30 cellular contexts compared by ENCODE assay signal in the genomic region with DNA sequence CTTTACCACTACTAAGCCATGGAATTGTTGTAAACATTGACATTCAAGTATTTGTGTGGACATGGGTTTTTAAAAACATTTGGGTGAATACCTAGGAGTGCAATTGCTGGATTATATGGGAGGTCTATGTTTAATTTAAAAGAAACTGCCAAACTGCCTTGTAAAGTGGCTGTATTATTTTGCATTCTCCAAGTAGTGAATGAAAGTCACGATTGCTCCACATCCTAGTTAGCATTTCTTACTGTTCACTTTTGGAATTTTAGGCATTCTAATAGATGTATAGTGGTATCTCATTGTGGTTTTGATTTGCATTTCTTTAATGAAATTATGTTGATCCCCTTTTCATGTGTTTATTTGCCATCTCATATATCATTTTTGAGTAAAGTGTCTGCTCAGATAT.
"Had no signal": no experiment of that assay in that cellular context is flagged by ENCODE, and none has a peak within 500 bp of the region (broad histone marks: within the 10 kb centered on the region; RNA-seq: fewer than 3 reads in every experiment).

No MANE protein-coding gene starts in this region.

- DNase-seq: activated CD4-positive, alpha-beta memory T cell treated with anti-CD3 and anti-CD28 coated beads, Interleukin-2, amount 10 ng/mL, durations not matched to agents 7 days and 5 days; activated CD4-positive, alpha-beta T cell treated with anti-CD3 and anti-CD28 coated beads for 1 hour; activated CD4-positive, alpha-beta T cell treated with anti-CD3 and anti-CD28 coated beads for 36 hours; activated CD4-positive, alpha-beta T cell treated with anti-CD3 and anti-CD28 coated beads for 48 hours; activated CD4-positive, alpha-beta T cell treated with anti-CD3 and anti-CD28 coated beads, Interleukin-2, amount 10 ng/mL, durations not matched to agents 7 days and 5 days; activated CD4-positive, alpha-beta T cell treated with anti-CD3 and anti-CD28 coated beads, Interleukin-2, amount 50 U/mL, for 48 hours; activated CD4-positive, CD25-positive, alpha-beta regulatory T cell; activated CD8-positive, alpha-beta memory T cell treated with anti-CD3 and anti-CD28 coated beads for 24 hours; activated CD8-positive, alpha-beta memory T cell treated with anti-CD3 and anti-CD28 coated beads, Interleukin-2, amount 10 ng/mL, durations not matched to agents 7 days and 5 days; activated CD8-positive, alpha-beta memory T cell treated with anti-CD3 and anti-CD28 coated beads, Interleukin-2, amount 50 U/mL, for 48 hours; activated CD8-positive, alpha-beta T cell treated with anti-CD3 and anti-CD28 coated beads, Interleukin-2, amount 10 ng/mL, durations not matched to agents 7 days and 5 days; activated effector memory CD4-positive, alpha-beta T cell treated with Interleukin-2 at 50 U/mL for 16 hours; activated gamma-delta T cell; activated naive CD4-positive, alpha-beta T cell treated with anti-CD3 and anti-CD28 coated beads, Interleukin-2, amount 10 ng/mL, durations not matched to agents 7 days and 5 days; activated naive CD4-positive, alpha-beta T cell treated with Interleukin-2 at 50 U/mL for 16 hours; activated naive CD8-positive, alpha-beta T cell treated with anti-CD3 and anti-CD28 coated beads, Interleukin-2, amount 10 ng/mL, durations not matched to agents 7 days and 5 days; activated naive CD8-positive, alpha-beta T cell treated with anti-CD3 and anti-CD28 coated beads, Interleukin-2, amount 50 U/mL, for 24 hours; activated T-cell treated with anti-CD3 and anti-CD28 coated beads, Interleukin-2, amount 50 U/mL, for 24 hours; activated T-cell treated with anti-CD3 and anti-CD28 coated beads, Interleukin-2, amount 50 U/mL, for 48 hours; adrenal gland; amygdala; anterior cingulate cortex; caudate nucleus; cerebellar nuclear complex; T-helper 1 cell; T-helper 2 cell; T-helper 9 cell; WERI-Rb-1 had no signal

- ATAC-seq: activated CD4-positive, alpha-beta T cell treated with anti-CD3 and anti-CD28 coated beads for 36 hours; activated CD4-positive, CD25-positive, alpha-beta regulatory T cell treated with anti-CD3 and anti-CD28 coated beads, Interleukin-2, amount 50 U/mL, for 24 hours; activated CD8-positive, alpha-beta memory T cell treated with anti-CD3 and anti-CD28 coated beads, Interleukin-2, amount 10 ng/mL, durations not matched to agents 7 days and 5 days; activated CD8-positive, alpha-beta T cell treated with anti-CD3 and anti-CD28 coated beads, Interleukin-2, amount 10 ng/mL, durations not matched to agents 7 days and 5 days; activated naive CD8-positive, alpha-beta T cell treated with anti-CD3 and anti-CD28 coated beads, Interleukin-2, amount 50 U/mL, for 24 hours; WTC11 had no signal
